8 cellular contexts compared by ENCODE assay signal in genomic region chr16:66603537-66604375, GRCh38. TPM values are rescaled to one million over a fixed set of nuclear protein-coding genes. Genes with fewer than 3 reads are reported as not detected.
DNase-seq lines count a peak whose midpoint lies in the region; ATAC-seq, FAIRE-seq and TF ChIP-seq lines count a peak whose summit lies in the region.

No MANE protein-coding gene starts in this region.

- peak overlapping the region; percentile 97 for H3K4me2 ChIP-seq in astrocyte (ENCODE audit: low read length)

- no peak overlapping the region for H3K27ac ChIP-seq in astrocyte (ENCODE audit: low read depth, low read length)

- H3K36me3 Mint-ChIP-seq in T-helper 2 cell treated with Interferon-gamma antibody and Interleukin-4, amounts not matched to agents 5 μg/mL and 100 μg/mL, for 36 hours (ENCODE audit: low read depth), result peaks cover 29% of the 10 kb centered on the region
- H3K36me3 Mint-ChIP-seq in astrocyte (ENCODE audit: low read depth, unreplicated experiment), result peaks cover 2% of the 10 kb centered on the region
- H3K36me3 Mint-ChIP-seq in immature natural killer cell, result peaks cover 0 to 7% (median 0%) of the 10 kb centered on the region in 3 donors

- H3K27me3 ChIP-seq in astrocyte (ENCODE audit: insufficient read depth, low read length), result no peaks in the 10 kb centered on the region

- no peak for ATAC-seq in HG03025 (IDR thresholded peaks at IDR 0.05; ENCODE audit: low FRiP score, unreplicated experiment)

- H3K9me3 ChIP-seq in ES-I3 (ENCODE audit: control insufficient read depth, insufficient read depth, low read length) (no peaks in the 10 kb centered on the region), astrocyte (ENCODE audit: insufficient read depth, low read depth, low read length) (peaks cover 4% of the 10 kb centered on the region)

- H3K4me3 Mint-ChIP-seq in T-helper 2 cell treated with Interferon-gamma antibody and Interleukin-4, amounts not matched to agents 5 μg/mL and 100 μg/mL, for 36 hours, result peak overlapping the region; percentile 97
- H3K4me3 Mint-ChIP-seq in astrocyte (ENCODE audit: unreplicated experiment), result peak overlapping the region; percentile 88
- peak overlapping the region; percentile 87 to 96 (median 90) for H3K4me3 Mint-ChIP-seq in immature natural killer cell

- peak overlapping the region; percentile 78 for H3K4me3 ChIP-seq in Jurkat, Clone E6-1 (ENCODE audit: low read length)
- peak overlapping the region; percentile 74 for H3K4me3 ChIP-seq in astrocyte (ENCODE audit: insufficient read depth, low read depth, low read length)

- H3K4me1 ChIP-seq in ES-I3 (ENCODE audit: insufficient read depth, low read length) (peaks cover 15% of the 10 kb centered on the region), astrocyte (ENCODE audit: insufficient read depth, low read length) (peaks cover 26% of the 10 kb centered on the region)

- H3K9me3 Mint-ChIP-seq in T-helper 2 cell treated with Interferon-gamma antibody and Interleukin-4, amounts not matched to agents 5 μg/mL and 100 μg/mL, for 36 hours, result peaks cover 8% of the 10 kb centered on the region
- no peaks in the 10 kb centered on the region for H3K9me3 Mint-ChIP-seq in astrocyte (ENCODE audit: unreplicated experiment)
- H3K9me3 Mint-ChIP-seq in immature natural killer cell, result no peaks in the 10 kb centered on the region

- no peaks in the 10 kb centered on the region for H3K27me3 Mint-ChIP-seq in T-helper 2 cell treated with Interferon-gamma antibody and Interleukin-4, amounts not matched to agents 5 μg/mL and 100 μg/mL, for 36 hours (ENCODE audit: low read depth)
- H3K27me3 Mint-ChIP-seq in astrocyte (ENCODE audit: low read depth, unreplicated experiment) (peaks cover 12% of the 10 kb centered on the region), immature natural killer cell (ENCODE audit: low read depth in 3 of 3) (peaks cover 6 to 17% (median 7%) of the 10 kb centered on the region in 3 donors)

- H4K20me1 ChIP-seq in astrocyte (ENCODE audit: insufficient read depth, low read length), result peaks cover 30% of the 10 kb centered on the region

- peak; percentile 87 for DNase-seq in Jurkat, Clone E6-1 (ENCODE audit: low read depth, low spot score)
- DNase-seq in T-helper 2 cell treated with Interferon-gamma antibody and Interleukin-4, amounts not matched to agents 5 μg/mL and 100 μg/mL, for 36 hours (ENCODE audit: low spot score), result peak; percentile 80
- DNase-seq in astrocyte (ENCODE audit: low read depth) (peak; percentile 68), immature natural killer cell (peak; percentile 71 to 80 (median 74)), GM19238 (ENCODE audit: insufficient read length, low spot score) (no peak)
- peak; percentile 45 to 50 for DNase-seq in stimulated activated CD4-positive, alpha-beta T cell treated with anti-CD3 and anti-CD28 coated beads, Interleukin-15, amount 100 ng/mL, for 48 hours (ENCODE audit: low read depth in 2 of 2)

- H3K9ac ChIP-seq in ES-I3 (ENCODE audit: low read depth, low read length) (peak overlapping the region; percentile 69), astrocyte (ENCODE audit: low read length) (peak overlapping the region; percentile 87)

- peak overlapping the region; percentile 87 for H2AFZ ChIP-seq in astrocyte (ENCODE audit: low read depth, low read length)

- peaks cover 47% of the 10 kb centered on the region for H3K4me1 Mint-ChIP-seq in T-helper 2 cell treated with Interferon-gamma antibody and Interleukin-4, amounts not matched to agents 5 μg/mL and 100 μg/mL, for 36 hours (ENCODE audit: low read depth)
- peaks cover 9% of the 10 kb centered on the region for H3K4me1 Mint-ChIP-seq in astrocyte (ENCODE audit: low read depth, unreplicated experiment)
- peaks cover 39 to 44% of the 10 kb centered on the region in 2 donors for H3K4me1 Mint-ChIP-seq in immature natural killer cell

- H3K27ac Mint-ChIP-seq in T-helper 2 cell treated with Interferon-gamma antibody and Interleukin-4, amounts not matched to agents 5 μg/mL and 100 μg/mL, for 36 hours, result peak overlapping the region; percentile 98
- peak overlapping the region; percentile 84 for H3K27ac Mint-ChIP-seq in astrocyte (ENCODE audit: unreplicated experiment)
- H3K27ac Mint-ChIP-seq in immature natural killer cell, result peak overlapping the region; percentile 80 to 91 (median 90)

- H3K36me3 ChIP-seq in ES-I3 (ENCODE audit: insufficient read depth, low read length), result no peaks in the 10 kb centered on the region
- no peaks in the 10 kb centered on the region for H3K36me3 ChIP-seq in astrocyte (ENCODE audit: insufficient read depth, low read length)

- FAIRE-seq in astrocyte (lab: Jason Lieb, UNC), result no peak

- H3K79me2 ChIP-seq in astrocyte (ENCODE audit: insufficient read depth, low read length), result peaks cover 32% of the 10 kb centered on the region

- no peak for TF ChIP-seq CTCF in astrocyte (IDR thresholded peaks at IDR 0.05; ENCODE audit: insufficient read depth, low read depth, low read length)

RNA-seq across cellular contexts. Expression of gene CMTM3, which starts 0.7 kb away (rescaled TPM):
- 103 TPM for polyA plus RNA-seq in Jurkat, Clone E6-1 (2012; ENCODE audit: insufficient read depth, insufficient read length)
- total RNA-seq in astrocyte, result 62.0 and 62.4 TPM in 2 replicates
- 100 to 1,000 TPM in 2 of 3 donors, 10 to 100 TPM in 1; 83.5 to 145 (median 127) TPM for polyA plus RNA-seq in immature natural killer cell

RNA-seq across cellular contexts. Expression of gene CMTM2, which starts 24.5 kb away (rescaled TPM):
- polyA plus RNA-seq in Jurkat, Clone E6-1 (2012; ENCODE audit: insufficient read depth, insufficient read length), result 2.6 TPM
- not detected in 2 replicates for total RNA-seq in astrocyte
- under 1 TPM in 1 of 3 donors, not detected in 2; 0.85 TPM for polyA plus RNA-seq in immature natural killer cell

RNA-seq across cellular contexts. Expression of gene CMTM1, which starts 37.5 kb away (rescaled TPM):
- 17.6 TPM for polyA plus RNA-seq in Jurkat, Clone E6-1 (2012; ENCODE audit: insufficient read depth, insufficient read length)
- 2.7 and 6.4 TPM in 2 replicates for total RNA-seq in astrocyte
- polyA plus RNA-seq in immature natural killer cell, result 1 to 10 TPM; 1.1 to 3.1 (median 2.2) TPM

RNA-seq across cellular contexts. Expression of gene CKLF, which starts 51.4 kb away (rescaled TPM):
- 665 TPM for polyA plus RNA-seq in Jurkat, Clone E6-1 (2012; ENCODE audit: insufficient read depth, insufficient read length)
- total RNA-seq in astrocyte, result 24.5 and 27.9 TPM in 2 replicates
- polyA plus RNA-seq in immature natural killer cell, result 100 to 1,000 TPM; 226 to 318 (median 229) TPM

RNA-seq across cellular contexts. Expression of gene TK2, which starts 53.8 kb away (rescaled TPM):
- polyA plus RNA-seq in Jurkat, Clone E6-1 (2012; ENCODE audit: insufficient read depth, insufficient read length), result 16.9 TPM
- 12.4 and 16.5 TPM in 2 replicates for total RNA-seq in astrocyte
- 10 to 100 TPM in 1 of 3 donors, 1 to 10 TPM in 2; 8.2 to 19.9 (median 9.8) TPM for polyA plus RNA-seq in immature natural killer cell
